18 cellular contexts compared by ENCODE assay signal in genomic region chr9:91723420-91724067, GRCh38.
"Had no signal": no experiment of that assay in that cellular context is flagged by ENCODE, and none has a peak within 500 bp of the region (broad histone marks: within the 10 kb centered on the region; RNA-seq: fewer than 3 reads in every experiment).

No MANE protein-coding gene starts in this region.

- H3K9me3 Mint-ChIP-seq: dendritic cell treated with granulocyte-macrophage colony-stimulating factor and Interleukin-4, amounts not matched to agents 40 ng/mL and 50 ng/mL, for 4 days had no signal

- FAIRE-seq: colon, islet of Langerhans had no signal

- ATAC-seq: foreskin keratinocyte; left lobe of liver; naive thymus-derived CD4-positive, alpha-beta T cell; psoas muscle had no signal

- H3K79me2 ChIP-seq: parathyroid adenoma had no signal

- H3K9me3 ChIP-seq: psoas muscle, sigmoid colon, tibial artery had no signal

- H2AFZ ChIP-seq: parathyroid adenoma had no signal

- H3K27ac ChIP-seq: cardiac muscle cell, foreskin keratinocyte, parathyroid adenoma, psoas muscle, sigmoid colon, skin epidermis, tibial artery had no signal

- H3K9ac ChIP-seq: parathyroid adenoma had no signal

- DNase-seq: cerebellar nuclear complex; foreskin keratinocyte; hippocampal formation; mammary epithelial cell; naive thymus-derived CD4-positive, alpha-beta T cell; occipital lobe; psoas muscle; retina; sigmoid colon; stimulated activated naive CD4-positive, alpha-beta T cell treated with Interleukin-2 at 50 U/mL for 16 hours; tibial artery had no signal

- H3K27me3 ChIP-seq: cardiac muscle cell, foreskin keratinocyte, sigmoid colon had no signal

- H3K27ac Mint-ChIP-seq: dendritic cell treated with granulocyte-macrophage colony-stimulating factor and Interleukin-4, amounts not matched to agents 40 ng/mL and 50 ng/mL, for 4 days; naive thymus-derived CD4-positive, alpha-beta T cell had no signal

- H3K36me3 Mint-ChIP-seq: naive thymus-derived CD4-positive, alpha-beta T cell had no signal

- H3K4me1 ChIP-seq: parathyroid adenoma, psoas muscle, tibial artery had no signal

- H3K4me3 ChIP-seq: cardiac muscle cell, psoas muscle, sigmoid colon, skin epidermis, tibial artery had no signal

- H3K4me3 Mint-ChIP-seq: dendritic cell treated with granulocyte-macrophage colony-stimulating factor and Interleukin-4, amounts not matched to agents 40 ng/mL and 50 ng/mL, for 4 days; naive thymus-derived CD4-positive, alpha-beta T cell had no signal
